In genomic region chr3:108985844-108986243, GRCh38 we compare ENCODE assay signal across 32 cellular contexts. TPM values are rescaled to one million over a fixed set of nuclear protein-coding genes. Genes with fewer than 3 reads are reported as not detected.
A peak's percentile ranks its signal among the peaks of the same experiment; 100 is the strongest.
DNase-seq lines count a peak whose midpoint lies in the region; ATAC-seq, FAIRE-seq and TF ChIP-seq lines count a peak whose summit lies in the region.
"Had no signal": no experiment of that assay in that cellular context is flagged by ENCODE, and none has a peak within 500 bp of the region (broad histone marks: within the 10 kb centered on the region; RNA-seq: fewer than 3 reads in every experiment).

No MANE protein-coding gene starts in this region.

- H3K4me1 ChIP-seq in H1 (replicated peaks in 1 of 4; ENCODE audit: control insufficient read depth in 3 of 4, insufficient read depth in 4 of 4, low read length in 3 of 4) = no peaks in the 10 kb centered on the region
- H3K4me1 ChIP-seq: BE2C, SJCRH30 had no signal

- H2BK12ac ChIP-seq in H1 (ENCODE audit: low read depth, low read length) = no peak overlapping the region

- no peak overlapping the region for H2BK20ac ChIP-seq in H1 (ENCODE audit: low read length)

- H3K4me3 ChIP-seq in H1 (ENCODE audit: extremely low read depth in 1 of 4, insufficient read depth in 2 of 4, low read depth in 3 of 4, low read length in 4 of 4) = no peak overlapping the region
- H3K4me3 ChIP-seq: PC-9, SJCRH30 had no signal

- H2BK5ac ChIP-seq in H1 (ENCODE audit: low read depth, low read length) = no peak overlapping the region

- ATAC-seq in HG02623 (IDR thresholded peaks at IDR 0.05; ENCODE audit: unreplicated experiment) = no peak
- ATAC-seq: Right ventricle myocardium inferior, SK-N-SH treated with all-trans-retinoic acid at 6 μM for 48 hours had no signal

- TF ChIP-seq EP300 in H1 (IDR thresholded peaks at IDR 0.05; ENCODE audit: borderline replicate concordance in 1 of 2, low read depth in 2 of 2, low read length in 2 of 2) = no peak

- no peak overlapping the region for H2AFZ ChIP-seq in H1 (ENCODE audit: low read length)
- H2AFZ ChIP-seq: PC-9 had no signal

- no peak for TF ChIP-seq CTCF in H1 (IDR thresholded peaks at IDR 0.05; ENCODE audit: control extremely low read depth in 1 of 3, insufficient read depth in 1 of 3, low read depth in 1 of 3, low read length in 3 of 3)

- no peak for TF ChIP-seq RAD21 in H1 (IDR thresholded peaks at IDR 0.05 in 1 of 2, conservative IDR thresholded peaks at IDR 0.05 in 1 of 2; ENCODE audit: low read depth in 2 of 2, low read length in 2 of 2)

- H3K36me3 ChIP-seq in H1 (ENCODE audit: control insufficient read depth in 2 of 4, insufficient read depth in 4 of 4, low read length in 3 of 4) = no peaks in the 10 kb centered on the region
- H3K36me3 ChIP-seq: BE2C, SJCRH30 had no signal

- H2BK15ac ChIP-seq in H1 (ENCODE audit: low read length) = no peak overlapping the region

- H4K91ac ChIP-seq in H1 (replicated peaks; ENCODE audit: insufficient read length, low read length) = no peak overlapping the region

- CTCF ChIA-PET in H1 (lab: Charles Lee; ENCODE audit: partially characterized antibody) = interaction anchor here (0.6 to 0.8 kb wide), 3 partner anchors 65 to 325 kb away, joined by 3 to 4 read pairs (median 4); no protein-coding TSS in a partner anchor

- no peak overlapping the region for H3K18ac ChIP-seq in H1 (ENCODE audit: extremely low read depth, low read length)

- POLR2A ChIA-PET in H1 (lab: Charles Lee; ENCODE audit: partially characterized antibody) = no interaction called here

- no peak for FAIRE-seq in H1 (lab: Jason Lieb, UNC)
- FAIRE-seq: GM12892, HTR-8/SVneo had no signal

- H3K56ac ChIP-seq in H1 (replicated peaks; ENCODE audit: insufficient read length, low read depth, low read length) = no peak overlapping the region

- no peaks in the 10 kb centered on the region for H3K79me2 ChIP-seq in H1 (ENCODE audit: control insufficient read depth in 1 of 2, insufficient read depth in 2 of 2, low read length in 2 of 2)

- H3K9ac ChIP-seq in H1 (replicated peaks in 1 of 4; ENCODE audit: extremely low read depth in 1 of 4, low read depth in 3 of 4, low read length in 3 of 4) = no peak overlapping the region

- no peaks in the 10 kb centered on the region for H4K20me1 ChIP-seq in H1 (replicated peaks in 1 of 2; ENCODE audit: control insufficient read depth in 1 of 2, insufficient read depth in 2 of 2, low read length in 2 of 2)

- no peak overlapping the region for H3K4me2 ChIP-seq in H1 (ENCODE audit: insufficient read depth in 1 of 2, low read depth in 2 of 2, low read length in 2 of 2)
- H3K4me2 ChIP-seq: PC-9 had no signal

- no peak overlapping the region for H4K8ac ChIP-seq in H1 (ENCODE audit: extremely low read depth, insufficient read depth, low read length)

- H3K23me2 ChIP-seq in H1 (ENCODE audit: low read depth, low read length) = 0 out of 2 replicates have a peak, but pooled peaks cover 1% of the 10 kb centered on the region

- H4K5ac ChIP-seq in H1 (ENCODE audit: insufficient read length, low read depth, low read length) = no peak overlapping the region

- H3K27me3 ChIP-seq in H1 (replicated peaks in 1 of 4; ENCODE audit: control insufficient read depth in 3 of 4, extremely low read depth in 1 of 4, insufficient read depth in 3 of 4, low read length in 3 of 4) = no peaks in the 10 kb centered on the region
- H3K27me3 ChIP-seq: SJCRH30 had no signal

- H3K27ac ChIP-seq in H1 (ENCODE audit: low read depth, low read length) = no peak overlapping the region
- H3K27ac ChIP-seq: 22Rv1, PC-9, SJCRH30 had no signal

- H2BK120ac ChIP-seq in H1 (replicated peaks; ENCODE audit: low read depth, low read length) = no peak overlapping the region

- H3K79me1 ChIP-seq in H1 (ENCODE audit: low read depth, low read length) = no peaks in the 10 kb centered on the region

- no peaks in the 10 kb centered on the region for H3K9me3 ChIP-seq in H1 (ENCODE audit: insufficient read depth in 2 of 2, low read depth in 1 of 2, low read length in 1 of 2)
- H3K9me3 ChIP-seq: BE2C, SJCRH30 had no signal

- whole genome bisulfite sequencing in H1 (ENCODE audit: extremely low coverage in 1 of 2, insufficient coverage in 1 of 2, insufficient read length in 1 of 2, insufficient replicate concordance in 2 of 2, low coverage in 1 of 2, low lambda C conversion rate in 2 of 2, missing lambda C conversion rate in 1 of 2), 2 experiments = 13% methylated on average over 1 of the region's 1 CpG; no CpG with 5 or more reads in 1 of the 2 experiments

- no peak overlapping the region for H3K14ac ChIP-seq in H1 (ENCODE audit: insufficient read length)

- H3K23ac ChIP-seq in H1 (ENCODE audit: insufficient read length) = no peak overlapping the region

- H3K4ac ChIP-seq in H1 (replicated peaks; ENCODE audit: insufficient read length, low read depth, low read length) = no peak overlapping the region

- DNase-seq in DMS 273 (lab: John Stamatoyannopoulos, UW; ENCODE audit: unreplicated experiment) (peak; percentile 34), DMS 273 treated with DMSO at 0.1 percent for 48 hours (lab: John Stamatoyannopoulos, UW) (no peak), OCI-M1 (lab: John Stamatoyannopoulos, UW) (peak; percentile 25), H1 (ENCODE audit: low read depth in 1 of 2, low spot score in 2 of 2) (no peak), renal cortical epithelial cell (ENCODE audit: low read depth) (peak; percentile 3)
- DNase-seq in stimulated activated CD4-positive, alpha-beta T cell treated with anti-CD3 and anti-CD28 coated beads, Interleukin-12 subunit alpha, Interleukin-12 subunit beta, amount 100 ng/mL, for 4 hours = no peak
- DNase-seq: ACHN; BE2C; CD8-positive, alpha-beta memory T cell; DMS153; DND-41; H9; HFFc6; KG1; MM.1S; NCI-H1048; NCI-H1694; NCI-H2029 treated with DMSO at 0.1 percent for 48 hours; NCI-H2227 treated with DMSO at 0.1 percent for 48 hours; NCI-H510A; NCI-H748 treated with DMSO at 0.1 percent for 48 hours; NK-92 treated with Interleukin-12 subunit alpha and Interleukin-12 subunit beta, amount 100 ng/mL, for 24 hours; PC-9; SJCRH30 had no signal

- TF ChIP-seq POLR2A in H1 (IDR thresholded peaks at IDR 0.05; ENCODE audit: control extremely low read depth in 1 of 2, low read depth in 2 of 2, low read length in 2 of 2) = no peak

- H2AK5ac ChIP-seq in H1 (ENCODE audit: low read depth, low read length) = no peak overlapping the region

TF ChIP-seq in H1, 55 proteins besides CTCF, POLR2A, EP300 and RAD21:
- TF ChIP-seq SP2 (IDR thresholded peaks at IDR 0.05; ENCODE audit: low read length) = no peak
- no peak for TF ChIP-seq SAP30 (IDR thresholded peaks at IDR 0.05; ENCODE audit: insufficient read depth, insufficient replicate concordance, low read length)
- TF ChIP-seq CHD1 (IDR thresholded peaks at IDR 0.05; ENCODE audit: low read depth, low read length) = no peak
- TF ChIP-seq CBX8 (IDR thresholded peaks at IDR 0.05; ENCODE audit: borderline replicate concordance, low read depth, low read length) = no peak
- peak; percentile 86 for TF ChIP-seq SP1 (IDR thresholded peaks at IDR 0.05; ENCODE audit: low read depth, low read length)

RNA-seq across cellular contexts. Expression of gene GUCA1C, which starts 32.2 kb away (rescaled TPM):
- not detected in 2 replicates for total RNA-seq in H1 (2021; fragmentation: NEBNext Ultra II Directional; extraction: Animal tissue kit (Norgen Biotek cat#: 25700))
- polyA plus RNA-seq in H1 (2011; rRNA removed) = not detected in 2 replicates
- polyA plus RNA-seq in H1 (2011; cell fraction: cytosol; rRNA removed) = not detected
- polyA plus RNA-seq in H1 (2011; cell fraction: nucleus; rRNA removed) = not detected
- polyA plus RNA-seq in H1 (2012, experiment 1 of 2) = not detected in 4 replicates
- not detected for polyA plus RNA-seq in H1 (2012, experiment 2 of 2)
- polyA plus RNA-seq in H1 (2013, experiment 1 of 2) = not detected
- not detected for polyA plus RNA-seq in H1 (2013, experiment 2 of 2)
- polyA minus RNA-seq in H1 (2011; rRNA and poly(A)+ RNA removed) = not detected in 2 replicates
- polyA minus RNA-seq in H1 (2011; cell fraction: cytosol; rRNA and poly(A)+ RNA removed) = not detected
- not detected for polyA minus RNA-seq in H1 (2011; cell fraction: nucleus; rRNA and poly(A)+ RNA removed)
- total RNA-seq in renal cortical epithelial cell = 1.4 and 3.9 TPM in 2 replicates
- total RNA-seq: CD8-positive, alpha-beta memory T cell; H9; HFFc6; PC-9; Right ventricle myocardium inferior; RPMI7951; SJCRH30 had no signal
- polyA plus RNA-seq: CD14-positive monocyte; CD8-positive, alpha-beta memory T cell had no signal

Comparison
In these comparisons a context has a peak if more than half of its experiments do, and no peak if none do; other contexts are left out.
1. DNase-seq: peak in DMS 273 (single experiment), OCI-M1 (single experiment) and renal cortical epithelial cell (single experiment); none in DMS 273 treated with DMSO at 0.1 percent for 48 hours (single experiment), H1 (0 of 2) and stimulated activated CD4-positive, alpha-beta T cell treated with anti-CD3 and anti-CD28 coated beads, Interleukin-12 subunit alpha, Interleukin-12 subunit beta, amount 100 ng/mL, for 4 hours (single experiment).